Comparison of ENCODE assay signal across 14 cellular contexts in genomic region chr11:95465887-95466286, GRCh38.
"Had no signal": no experiment of that assay in that cellular context is flagged by ENCODE, and none has a peak within 500 bp of the region (broad histone marks: within the 10 kb centered on the region; RNA-seq: fewer than 3 reads in every experiment).

No MANE protein-coding gene starts in this region.

- DNase-seq: activated CD4-positive, alpha-beta T cell treated with anti-CD3 and anti-CD28 coated beads, Interleukin-2, amount 10 ng/mL, durations not matched to agents 7 days and 5 days; activated CD4-positive, CD25-positive, alpha-beta regulatory T cell; activated T-cell treated with anti-CD3 and anti-CD28 coated beads for 4 hours; amniotic stem cell; effector memory CD4-positive, alpha-beta T cell; small intestine had no signal

- H3K27ac ChIP-seq: epithelial cell of prostate, gastroesophageal sphincter, right atrium auricular region, vagina had no signal

- H3K36me3 Mint-ChIP-seq: activated naive CD4-positive, alpha-beta T cell treated with anti-CD3 and anti-CD28 coated beads, Interleukin-2, amount 50 U/mL, for 24 hours; brain had no signal

- H3K9me3 Mint-ChIP-seq: activated naive CD4-positive, alpha-beta T cell treated with anti-CD3 and anti-CD28 coated beads, Interleukin-2, amount 50 U/mL, for 24 hours; central memory CD8-positive, alpha-beta T cell had no signal

- H3K27me3 Mint-ChIP-seq: activated CD4-positive, alpha-beta T cell treated with anti-CD3 and anti-CD28 coated beads, Interleukin-2, amount 10 ng/mL, durations not matched to agents 7 days and 5 days; activated naive CD4-positive, alpha-beta T cell treated with anti-CD3 and anti-CD28 coated beads, Interleukin-2, amount 50 U/mL, for 24 hours had no signal

- H3K4me3 ChIP-seq: gastroesophageal sphincter, right atrium auricular region, vagina had no signal

- H3K27ac Mint-ChIP-seq: activated CD4-positive, alpha-beta T cell treated with anti-CD3 and anti-CD28 coated beads, Interleukin-2, amount 10 ng/mL, durations not matched to agents 7 days and 5 days; activated naive CD4-positive, alpha-beta T cell treated with anti-CD3 and anti-CD28 coated beads, Interleukin-2, amount 50 U/mL, for 24 hours; brain had no signal

- H3K4me3 Mint-ChIP-seq: activated CD4-positive, alpha-beta T cell treated with anti-CD3 and anti-CD28 coated beads, Interleukin-2, amount 10 ng/mL, durations not matched to agents 7 days and 5 days; activated naive CD4-positive, alpha-beta T cell treated with anti-CD3 and anti-CD28 coated beads, Interleukin-2, amount 50 U/mL, for 24 hours; brain; central memory CD8-positive, alpha-beta T cell had no signal

- FAIRE-seq: small intestine, TTC549 had no signal

- H3K36me3 ChIP-seq: gastroesophageal sphincter, right atrium auricular region, vagina had no signal

- H3K27me3 ChIP-seq: gastroesophageal sphincter, right atrium auricular region, vagina had no signal

- H3K4me1 ChIP-seq: gastroesophageal sphincter, right atrium auricular region, vagina had no signal

- H3K4me1 Mint-ChIP-seq: activated CD4-positive, alpha-beta T cell treated with anti-CD3 and anti-CD28 coated beads, Interleukin-2, amount 10 ng/mL, durations not matched to agents 7 days and 5 days; central memory CD8-positive, alpha-beta T cell had no signal

- ATAC-seq: gastroesophageal sphincter had no signal

- H3K9me3 ChIP-seq: gastroesophageal sphincter, right atrium auricular region, vagina had no signal
